8 cellular contexts compared by ENCODE assay signal in genomic region chr6:26569433-26569764, GRCh38. TPM values are rescaled to one million over a fixed set of nuclear protein-coding genes. Genes with fewer than 3 reads are reported as not detected.
DNase-seq lines count a peak whose midpoint lies in the region; TF ChIP-seq lines count a peak whose summit lies in the region.

No MANE protein-coding gene starts in this region.

- no TSS peak for BruUV-seq in Calu3 (replicated peaks; lab: Mats Ljungman, UMichigan)

- intact Hi-C loops in Calu3 (cut with micrococcal nuclease; ENCODE audit: unreplicated experiment), result loop anchor here (2.0 kb wide), 1 partner anchor 15 kb away; no protein-coding TSS in a partner anchor
- intact Hi-C loops in prostate gland (cut with DNase I), result no loop called here

- in situ Hi-C loops in KBM-7 (cut with MboI; ENCODE audit: low pct_unique_long_range_greater_than_20kb, low sequenced_read_pairs), result no loop called here

- H3K4me3 Mint-ChIP-seq in Calu3 (ENCODE audit: low read depth, unreplicated experiment), result peak overlapping the region; percentile 88
- peak overlapping the region; percentile 93 for H3K4me3 Mint-ChIP-seq in neural crest cell

- TF ChIP-seq POLR2A in prostate gland (IDR thresholded peaks at IDR 0.05), result no peak

- no peak overlapping the region for H3K9ac ChIP-seq in HUES6 (ENCODE audit: low read length)

- DNase-seq in Calu3 (no peak), cardiac fibroblast (ENCODE audit: low read depth in 2 of 2) (no peak), neural crest cell (ENCODE audit: low read depth, low spot score) (no peak), KBM-7 (no peak), kidney glomerular epithelial cell (lab: John Stamatoyannopoulos, UW) (no peak), prostate gland (ENCODE audit: low spot score) (no peak)
- no peak for DNase-seq in stimulated activated CD4-positive, alpha-beta T cell treated with anti-CD3 and anti-CD28 coated beads, Interleukin-2, amount 100 ng/mL, for 48 hours

- H3K4me1 ChIP-seq in HUES6 (ENCODE audit: control insufficient read depth, insufficient read depth, low read length) (no peaks in the 10 kb centered on the region), prostate gland (replicated peaks) (no peaks in the 10 kb centered on the region)

- H3K27ac Mint-ChIP-seq in Calu3 (ENCODE audit: unreplicated experiment) (peak overlapping the region; percentile 100), neural crest cell (ENCODE audit: unreplicated experiment) (no peak overlapping the region)

- H3K4me1 Mint-ChIP-seq in Calu3 (ENCODE audit: low read depth, unreplicated experiment) (peaks cover 28% of the 10 kb centered on the region), neural crest cell (peaks cover 19% of the 10 kb centered on the region)

- H3K27me3 ChIP-seq in HUES6 (ENCODE audit: control insufficient read depth, insufficient read depth, low read length), result no peaks in the 10 kb centered on the region
- no peaks in the 10 kb centered on the region for H3K27me3 ChIP-seq in prostate gland (replicated peaks; ENCODE audit: insufficient read depth)

- 9% methylated on average over 2 of the region's 2 CpGs for WGBS in prostate gland

- CTCF ChIA-PET in Calu3 (lab: Charles Lee), result interaction anchor here (1.2 to 2.3 kb wide), 3 partner anchors 26 to 233 kb away, joined by 4 to 7 read pairs (median 5); no protein-coding TSS in a partner anchor

- H3K9me3 ChIP-seq in HUES6 (ENCODE audit: control insufficient read depth, insufficient read depth, low read depth, low read length) (no peaks in the 10 kb centered on the region), prostate gland (no peaks in the 10 kb centered on the region)

- H3K36me3 Mint-ChIP-seq in Calu3 (ENCODE audit: insufficient read depth, unreplicated experiment), result peaks cover 37% of the 10 kb centered on the region
- H3K36me3 Mint-ChIP-seq in neural crest cell (ENCODE audit: low read depth), result peaks cover 9% of the 10 kb centered on the region

- no peak overlapping the region for H3K27ac ChIP-seq in HUES6 (ENCODE audit: low read depth, low read length)
- H3K27ac ChIP-seq in prostate gland, result no peak overlapping the region

- peak overlapping the region; percentile 75 for H3K4me3 ChIP-seq in HUES6 (ENCODE audit: low read depth, low read length)
- H3K4me3 ChIP-seq in cardiac fibroblast (replicated peaks in 1 of 2; ENCODE audit: low read depth in 2 of 2, low read length in 2 of 2), result peak overlapping the region; percentile 46 to 54
- no peak overlapping the region for H3K4me3 ChIP-seq in prostate gland

- TF ChIP-seq CTCF in Calu3 (IDR thresholded peaks at IDR 0.05; ENCODE audit: unreplicated experiment) (no peak), cardiac fibroblast (IDR thresholded peaks at IDR 0.05; ENCODE audit: low read depth, low read length) (peak; percentile 0), neural crest cell (conservative IDR thresholded peaks at IDR 0.05) (peak; percentile 8), prostate gland (IDR thresholded peaks at IDR 0.05) (no peak)

- H3K9me3 Mint-ChIP-seq in Calu3 (ENCODE audit: low read depth, unreplicated experiment), result no peaks in the 10 kb centered on the region
- H3K9me3 Mint-ChIP-seq in neural crest cell, result peaks cover 6% of the 10 kb centered on the region

- H3K27me3 Mint-ChIP-seq in Calu3 (ENCODE audit: unreplicated experiment) (peaks cover 13% of the 10 kb centered on the region), neural crest cell (ENCODE audit: low read depth) (peaks cover 45% of the 10 kb centered on the region)

- H3K36me3 ChIP-seq in HUES6 (ENCODE audit: control insufficient read depth, insufficient read depth, low read length), result no peaks in the 10 kb centered on the region
- H3K36me3 ChIP-seq in prostate gland, result no peaks in the 10 kb centered on the region

RNA-seq across cellular contexts. Expression of gene ABT1, which starts 27.4 kb away (rescaled TPM):
- total RNA-seq in Calu3 (2022), result 18.8 and 20.9 TPM in 2 replicates
- 24.8 and 26.3 TPM in 2 replicates for total RNA-seq in neural crest cell
- 10 to 100 TPM; 15.7 to 19.7 TPM for total RNA-seq in prostate gland

RNA-seq across cellular contexts. Expression of gene HMGN4, which starts 31.2 kb away (rescaled TPM):
- total RNA-seq in Calu3 (2022) (49.7 and 60.0 TPM in 2 replicates), neural crest cell (49.7 and 50.1 TPM in 2 replicates), prostate gland (10 to 100 TPM; 53.5 to 83.0 TPM)

Comparison
In these comparisons a context has a peak if more than half of its experiments do, and no peak if none do; other contexts are left out.
1. CTCF ChIP-seq: peak in cardiac fibroblast (single experiment) and neural crest cell (single experiment); none in Calu3 (single experiment) and prostate gland (0 of 4).
2. H3K4me3 ChIP-seq: peak in HUES6 (single experiment) and cardiac fibroblast (2 of 2); none in prostate gland (0 of 2).